Comparison of ENCODE assay signal across 8 cellular contexts in genomic region chr7:133854739-133855138, GRCh38.
A peak's percentile ranks its signal among the peaks of the same experiment; 100 is the strongest.
DNase-seq lines count a peak whose midpoint lies in the region; ATAC-seq, FAIRE-seq and TF ChIP-seq lines count a peak whose summit lies in the region.

No MANE protein-coding gene starts in this region.

- TF ChIP-seq CTCF in AG09319 (IDR thresholded peaks at IDR 0.05; ENCODE audit: low read depth, low read length), result peak; percentile 30
- TF ChIP-seq CTCF in dorsolateral prefrontal cortex (IDR thresholded peaks at IDR 0.05 in 54 of 56, conservative IDR thresholded peaks at IDR 0.05 in 2 of 56; ENCODE audit: low read depth in 1 of 56, partially characterized antibody in 56 of 56), result peak in 53 of 56 donors; percentile 13 to 65 (median 42)
- peak in 3 of 4 experiments; percentile 20 to 40 (median 34) for TF ChIP-seq CTCF in prostate gland (IDR thresholded peaks at IDR 0.05)

- H3K9me2 ChIP-seq in GM23248 (ENCODE audit: insufficient read depth), result no peaks in the 10 kb centered on the region

- H3K4me1 ChIP-seq in GM23248 (ENCODE audit: insufficient read depth), result peaks cover 32% of the 10 kb centered on the region
- H3K4me1 ChIP-seq in prostate gland (replicated peaks), result no peaks in the 10 kb centered on the region

- peaks cover 22% of the 10 kb centered on the region for H3F3A ChIP-seq in GM23248 (ENCODE audit: insufficient read depth)

- intact Hi-C loops in dorsolateral prefrontal cortex (cut with DNase I), result no loop called here
- intact Hi-C loops in prostate gland (cut with DNase I), result no loop called here

- in situ Hi-C loops in GM23248 (cut with MboI), result no loop called here

- H3K9me3 ChIP-seq in GM23248 (ENCODE audit: low read depth) (no peaks in the 10 kb centered on the region), prostate gland (no peaks in the 10 kb centered on the region)

- H3K36me3 ChIP-seq in GM23248 (ENCODE audit: low read depth) (no peaks in the 10 kb centered on the region), prostate gland (no peaks in the 10 kb centered on the region)

- H3K4me3 ChIP-seq in GM23248, result no peak overlapping the region
- no peak overlapping the region for H3K4me3 ChIP-seq in dorsolateral prefrontal cortex
- no peak overlapping the region for H3K4me3 ChIP-seq in prostate gland

- H3K79me2 ChIP-seq in GM23248 (ENCODE audit: insufficient read depth), result no peaks in the 10 kb centered on the region

- TF ChIP-seq POLR2A in prostate gland (IDR thresholded peaks at IDR 0.05), result no peak

- H3K4me2 ChIP-seq in GM23248 (ENCODE audit: unreplicated experiment), result no peak overlapping the region

- no peaks in the 10 kb centered on the region for H3K27me3 ChIP-seq in GM23248 (replicated peaks; ENCODE audit: insufficient read depth)
- H3K27me3 ChIP-seq in dorsolateral prefrontal cortex, result no peaks in the 10 kb centered on the region
- H3K27me3 ChIP-seq in prostate gland (replicated peaks; ENCODE audit: insufficient read depth), result no peaks in the 10 kb centered on the region

- H4K20me1 ChIP-seq in GM23248 (ENCODE audit: insufficient read depth), result no peaks in the 10 kb centered on the region

- H3K9ac ChIP-seq in GM23248, result no peak overlapping the region

- no peak for ATAC-seq in GM21529 (IDR thresholded peaks at IDR 0.05; ENCODE audit: unreplicated experiment)

- no peak overlapping the region for H3K27ac ChIP-seq in GM23248
- no peak overlapping the region for H3K27ac ChIP-seq in dorsolateral prefrontal cortex
- no peak overlapping the region for H3K27ac ChIP-seq in prostate gland

- FAIRE-seq in urothelium cell line (lab: Jason Lieb, UNC), result no peak

- H2AFZ ChIP-seq in GM23248, result no peak overlapping the region

- DNase-seq in AG09319 (ENCODE audit: extremely low read depth, low read depth) (peak; percentile 30), GM23248 (peak; percentile 68), NCI-H748 treated with DMSO at 0.1 percent for 48 hours (lab: John Stamatoyannopoulos, UW) (peak; percentile 63), dorsolateral prefrontal cortex (no peak), prostate gland (ENCODE audit: low spot score) (peak; percentile 12), urothelium cell line (ENCODE audit: low spot score) (no peak)
- DNase-seq in activated CD4-positive, CD25-positive, alpha-beta regulatory T cell (lab: John Stamatoyannopoulos, UW), result no peak

Comparison
In these comparisons a context has a peak if more than half of its experiments do, and no peak if none do; other contexts are left out.
1. DNase-seq: peak in AG09319 (single experiment), GM23248 (single experiment), NCI-H748 treated with DMSO at 0.1 percent for 48 hours (single experiment) and prostate gland (single experiment); none in dorsolateral prefrontal cortex (0 of 10), activated CD4-positive, CD25-positive, alpha-beta regulatory T cell (0 of 4) and urothelium cell line (single experiment).
2. Peak in every context shown above with its lines, with median percentiles within 50 percentile points of each other: CTCF ChIP-seq.